ENCODE assay signal across 18 cellular contexts in genomic region chr3:134002326-134002725, GRCh38. TPM values are rescaled to one million over a fixed set of nuclear protein-coding genes. Genes with fewer than 3 reads are reported as not detected.
A peak's percentile ranks its signal among the peaks of the same experiment; 100 is the strongest.
DNase-seq lines count a peak whose midpoint lies in the region; ATAC-seq, FAIRE-seq and TF ChIP-seq lines count a peak whose summit lies in the region.
"Had no signal": no experiment of that assay in that cellular context is flagged by ENCODE, and none has a peak within 500 bp of the region (broad histone marks: within the 10 kb centered on the region; RNA-seq: fewer than 3 reads in every experiment).

No MANE protein-coding gene starts in this region.

- H3K4me3 ChIP-seq in fibroblast of pulmonary artery (replicated peaks; ENCODE audit: low read depth, low read length), result no peak overlapping the region
- H3K4me3 ChIP-seq in skeletal muscle cell (ENCODE audit: low read depth, low read length), result no peak overlapping the region
- no peak overlapping the region for H3K4me3 ChIP-seq in lower leg skin (ENCODE audit: low read depth, poor library complexity, severe bottlenecking)
- H3K4me3 ChIP-seq: dorsolateral prefrontal cortex, K562 had no signal

- no peak for TF ChIP-seq POLR2A in lower leg skin (IDR thresholded peaks at IDR 0.05)

- intact Hi-C loops in lower leg skin (cut with DNase I; ENCODE audit: low total_unique reads), result no loop called here

- peak; percentile 95 for FAIRE-seq in RCC 7860 (lab: Jason Lieb, UNC)
- FAIRE-seq: K562 had no signal

- peak; percentile 89 for DNase-seq in EH (ENCODE audit: low read depth)
- DNase-seq in RCC 7860 (ENCODE audit: low spot score), result peak; percentile 89
- peak; percentile 26 for DNase-seq in fibroblast of pulmonary artery (ENCODE audit: low read depth)
- peak; percentile 43 for DNase-seq in skeletal muscle cell (ENCODE audit: low read depth)
- DNase-seq in lower leg skin (ENCODE audit: low spot score in 2 of 2), result no peak
- DNase-seq in stimulated activated CD4-positive, alpha-beta T cell treated with anti-CD3 and anti-CD28 coated beads, Interleukin-4, amount 100 ng/mL, for 24 hours, result no peak
- DNase-seq: activated CD8-positive, alpha-beta memory T cell treated with anti-CD3 and anti-CD28 coated beads, Interleukin-2, amount 50 U/mL, for 48 hours; activated naive CD4-positive, alpha-beta T cell treated with Interleukin-2 at 50 U/mL for 16 hours; dorsolateral prefrontal cortex; GDM1; NCI-H1417 treated with DMSO at 0.1 percent for 48 hours; NCI-H226; nephron progenitor cell; Right ventricle myocardium superior; substantia nigra had no signal

- 24 to 38% methylated on average over 1 of the region's 1 CpG for WGBS in lower leg skin, 2 donors

- no peak for ATAC-seq in HG02938 (IDR thresholded peaks at IDR 0.05; ENCODE audit: unreplicated experiment)
- ATAC-seq: K562 had no signal

- TF ChIP-seq CTCF in fibroblast of pulmonary artery (IDR thresholded peaks at IDR 0.05; ENCODE audit: low read length, missing control alignments) (no peak), lower leg skin (IDR thresholded peaks at IDR 0.05) (no peak)

RNA-seq across cellular contexts. Expression of gene SLCO2A1, which starts 27.4 kb away (rescaled TPM):
- 10 to 100 TPM in 2 of 4 donors, 1 to 10 TPM in 2; 5.4 to 24.9 (median 9.2) TPM for total RNA-seq in lower leg skin
- total RNA-seq: T-helper 2 cell treated with Interferon-gamma antibody and Interleukin-4, amounts not matched to agents 100 ng/mL and 5 ng/mL, for 36 hours had no signal

Comparison
In these comparisons a context has a peak if more than half of its experiments do, and no peak if none do; other contexts are left out.
1. DNase-seq: peak in EH (single experiment), RCC 7860 (single experiment), fibroblast of pulmonary artery (single experiment) and skeletal muscle cell (single experiment); none in lower leg skin (0 of 2) and stimulated activated CD4-positive, alpha-beta T cell treated with anti-CD3 and anti-CD28 coated beads, Interleukin-4, amount 100 ng/mL, for 24 hours (single experiment).